In the genomic region with DNA sequence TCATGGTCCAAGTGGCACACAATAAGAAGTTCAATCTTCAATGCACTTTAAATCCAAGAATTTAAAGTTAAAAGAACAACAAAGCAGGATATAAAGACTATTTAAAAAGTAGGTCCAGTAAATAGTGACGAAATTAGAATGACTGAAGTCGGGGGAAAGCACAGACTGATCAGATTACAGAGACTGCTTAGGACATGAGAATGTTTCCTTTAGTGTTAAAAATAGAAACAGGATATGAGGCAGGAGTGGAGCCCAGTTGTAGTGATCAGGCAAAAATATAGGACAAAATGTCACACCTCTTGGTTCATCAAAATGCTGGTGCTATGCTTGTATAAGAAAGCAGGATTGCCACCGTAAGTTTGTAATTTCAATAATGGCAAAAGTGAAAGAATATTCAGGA, we compare ENCODE assay signal across 10 cellular contexts. TPM values are rescaled to one million over a fixed set of nuclear protein-coding genes. Genes with fewer than 3 reads are reported as not detected.
DNase-seq lines count a peak whose midpoint lies in the region; ATAC-seq, FAIRE-seq and TF ChIP-seq lines count a peak whose summit lies in the region.
"Had no signal": no experiment of that assay in that cellular context is flagged by ENCODE, and none has a peak within 500 bp of the region (broad histone marks: within the 10 kb centered on the region; RNA-seq: fewer than 3 reads in every experiment).

No MANE protein-coding gene starts in this region.

- intact Hi-C loops in CD14-positive monocyte (cut with micrococcal nuclease) (no loop called here), endothelial cell of umbilical vein (cut with micrococcal nuclease) (no loop called here), OCI-LY7 (cut with micrococcal nuclease; ENCODE audit: unreplicated experiment) (no loop called here)
- intact Hi-C loops in naive thymus-derived CD4-positive, alpha-beta T cell (cut with micrococcal nuclease): no loop called here
- intact Hi-C loops in CD4-positive, alpha-beta memory T cell (cut with micrococcal nuclease): no loop called here

- no peaks in the 10 kb centered on the region for H4K20me1 ChIP-seq in endothelial cell of umbilical vein (replicated peaks; ENCODE audit: control insufficient read depth, extremely low read depth, insufficient read depth, low read length)
- H4K20me1 ChIP-seq in OCI-LY7 (ENCODE audit: insufficient read depth, low read length): no peaks in the 10 kb centered on the region

- TF ChIP-seq CTCF in CD14-positive monocyte (IDR thresholded peaks at IDR 0.05) (no peak), endothelial cell of umbilical vein (IDR thresholded peaks at IDR 0.05; ENCODE audit: extremely low read depth in 1 of 2, insufficient read depth in 1 of 2, low read depth in 1 of 2, low read length in 2 of 2) (no peak), OCI-LY7 (conservative IDR thresholded peaks at IDR 0.05; ENCODE audit: low read length) (no peak)

- H3K36me3 ChIP-seq in endothelial cell of umbilical vein (ENCODE audit: control insufficient read depth in 2 of 2, extremely low read depth in 1 of 2, insufficient read depth in 2 of 2, low read length in 2 of 2) (no peaks in the 10 kb centered on the region), MG63 (no peaks in the 10 kb centered on the region), OCI-LY7 (ENCODE audit: insufficient read depth, low read length) (no peaks in the 10 kb centered on the region)
- no peaks in the 10 kb centered on the region for H3K36me3 ChIP-seq in naive thymus-derived CD4-positive, alpha-beta T cell (ENCODE audit: control insufficient read depth in 2 of 3, insufficient read depth in 3 of 3, low read length in 3 of 3)
- H3K36me3 ChIP-seq in CD4-positive, alpha-beta memory T cell (ENCODE audit: insufficient read depth, low read length): no peaks in the 10 kb centered on the region

- CTCF ChIA-PET in endothelial cell of umbilical vein (lab: Charles Lee): no interaction called here
- CTCF ChIA-PET in naive thymus-derived CD4-positive, alpha-beta T cell (lab: Charles Lee): no interaction called here
- CTCF ChIA-PET in CD4-positive, alpha-beta memory T cell (lab: Charles Lee; ENCODE audit: partially characterized antibody): no interaction called here
- CTCF ChIA-PET in OCI-LY7 (lab: Charles Lee; ENCODE audit: unreplicated experiment): no interaction called here

- no peak for DNase-seq in CD14-positive monocyte (ENCODE audit: low spot score)
- peak; percentile 3 for DNase-seq in NCI-H460 (ENCODE audit: extremely low read depth, low read depth)
- peak; percentile 24 for DNase-seq in endothelial cell of umbilical vein (ENCODE audit: low read depth, low spot score)
- no peak for DNase-seq in naive thymus-derived CD4-positive, alpha-beta T cell
- no peak for DNase-seq in MG63
- no peak for DNase-seq in RCC 7860 (ENCODE audit: low spot score)
- no peak for DNase-seq in CD4-positive, alpha-beta memory T cell
- DNase-seq in OCI-LY7 (ENCODE audit: low spot score): no peak

- H3K27ac ChIP-seq in endothelial cell of umbilical vein (ENCODE audit: insufficient read depth, low read depth, low read length): peak overlapping the region; percentile 57
- no peak overlapping the region for H3K27ac ChIP-seq in naive thymus-derived CD4-positive, alpha-beta T cell (ENCODE audit: low read depth, low read length)
- no peak overlapping the region for H3K27ac ChIP-seq in CD4-positive, alpha-beta memory T cell (ENCODE audit: low read depth, low read length)
- H3K27ac ChIP-seq in OCI-LY7 (ENCODE audit: low read depth, low read length, poor library complexity, severe bottlenecking): no peak overlapping the region

- peak overlapping the region; percentile 31 for H3K9ac ChIP-seq in endothelial cell of umbilical vein (replicated peaks; ENCODE audit: extremely low read depth, insufficient read depth, low read length)

- no peaks in the 10 kb centered on the region for H3K27me3 ChIP-seq in endothelial cell of umbilical vein (ENCODE audit: control insufficient read depth in 2 of 2, insufficient read depth in 2 of 2, low read length in 2 of 2)
- H3K27me3 ChIP-seq in naive thymus-derived CD4-positive, alpha-beta T cell (ENCODE audit: control insufficient read depth in 2 of 2, insufficient read depth in 2 of 2, low read length in 2 of 2): no peaks in the 10 kb centered on the region
- H3K27me3 ChIP-seq in MG63: no peaks in the 10 kb centered on the region
- H3K27me3 ChIP-seq in CD4-positive, alpha-beta memory T cell (ENCODE audit: insufficient read depth, low read length): no peaks in the 10 kb centered on the region

- ATAC-seq in naive thymus-derived CD4-positive, alpha-beta T cell: peak; percentile 53

- no peaks in the 10 kb centered on the region for H3K27me3 Mint-ChIP-seq in CD14-positive monocyte (ENCODE audit: low read depth in 3 of 3)
- H3K27me3 Mint-ChIP-seq in naive thymus-derived CD4-positive, alpha-beta T cell: peaks cover 18 to 36% (median 27%) of the 10 kb centered on the region in 5 donors
- H3K27me3 Mint-ChIP-seq in CD4-positive, alpha-beta memory T cell: peaks cover 15 to 34% of the 10 kb centered on the region in 2 donors

- peak; percentile 28 for FAIRE-seq in endothelial cell of umbilical vein (lab: Jason Lieb, UNC)
- FAIRE-seq in RCC 7860 (lab: Jason Lieb, UNC): no peak

- peaks cover 33% of the 10 kb centered on the region for H3K4me1 Mint-ChIP-seq in CD14-positive monocyte
- peaks cover 0 to 1% (median 0%) of the 10 kb centered on the region in 7 donors for H3K4me1 Mint-ChIP-seq in naive thymus-derived CD4-positive, alpha-beta T cell
- H3K4me1 Mint-ChIP-seq in CD4-positive, alpha-beta memory T cell: no peaks in the 10 kb centered on the region
- H3K4me1 Mint-ChIP-seq: activated naive CD4-positive, alpha-beta T cell treated with anti-CD3 and anti-CD28 coated beads, Interleukin-2, amount 50 U/mL, for 24 hours had no signal

- no peaks in the 10 kb centered on the region for H3K36me3 Mint-ChIP-seq in CD14-positive monocyte
- no peaks in the 10 kb centered on the region for H3K36me3 Mint-ChIP-seq in naive thymus-derived CD4-positive, alpha-beta T cell
- H3K36me3 Mint-ChIP-seq in CD4-positive, alpha-beta memory T cell: peaks cover 0 to 1% of the 10 kb centered on the region in 2 donors

- no peaks in the 10 kb centered on the region for H3K9me3 ChIP-seq in endothelial cell of umbilical vein (replicated peaks; ENCODE audit: control insufficient read depth, insufficient read depth, low read length)
- H3K9me3 ChIP-seq in naive thymus-derived CD4-positive, alpha-beta T cell (ENCODE audit: control insufficient read depth in 2 of 3, low read length in 3 of 3): no peaks in the 10 kb centered on the region
- no peaks in the 10 kb centered on the region for H3K9me3 ChIP-seq in MG63
- H3K9me3 ChIP-seq in CD4-positive, alpha-beta memory T cell (ENCODE audit: control insufficient read depth in 1 of 2, low read length in 2 of 2): no peaks in the 10 kb centered on the region
- H3K9me3 ChIP-seq in OCI-LY7 (ENCODE audit: low read length): no peaks in the 10 kb centered on the region

- dilution Hi-C loops in endothelial cell of umbilical vein (cut with MboI; ENCODE audit: extremely low pct_ligation_motif_present, low sequenced_read_pairs): no loop called here

- H3K4me2 ChIP-seq in endothelial cell of umbilical vein (ENCODE audit: insufficient read depth, low read length): peak overlapping the region; percentile 70
- no peak overlapping the region for H3K4me2 ChIP-seq in OCI-LY7 (ENCODE audit: low read length)

- H3K27ac Mint-ChIP-seq in CD14-positive monocyte: peak overlapping the region; percentile 82 to 93 (median 91)
- H3K27ac Mint-ChIP-seq in naive thymus-derived CD4-positive, alpha-beta T cell: no peak overlapping the region
- H3K27ac Mint-ChIP-seq in CD4-positive, alpha-beta memory T cell: no peak overlapping the region
- H3K27ac Mint-ChIP-seq: activated naive CD4-positive, alpha-beta T cell treated with anti-CD3 and anti-CD28 coated beads, Interleukin-2, amount 50 U/mL, for 24 hours; T-helper 1 cell treated with Interleukin-12 subunit alpha and Interleukin-12 subunit beta and Interleukin-4 antibody, amounts not matched to agents 30 μg/mL and 1 μg/mL, for 36 hours had no signal

- peaks cover 4% of the 10 kb centered on the region for H3K4me1 ChIP-seq in endothelial cell of umbilical vein (ENCODE audit: control insufficient read depth, extremely low read depth, insufficient read depth, low read length)
- no peaks in the 10 kb centered on the region for H3K4me1 ChIP-seq in naive thymus-derived CD4-positive, alpha-beta T cell (ENCODE audit: control insufficient read depth in 2 of 2, insufficient read depth in 2 of 2, low read length in 2 of 2)
- no peaks in the 10 kb centered on the region for H3K4me1 ChIP-seq in CD4-positive, alpha-beta memory T cell (ENCODE audit: insufficient read depth, low read length)
- H3K4me1 ChIP-seq in OCI-LY7 (ENCODE audit: insufficient read depth, low read length, poor library complexity, severe bottlenecking): no peaks in the 10 kb centered on the region

- peaks cover 11 to 20% (median 14%) of the 10 kb centered on the region in 7 donors for H3K9me3 Mint-ChIP-seq in CD14-positive monocyte
- peaks cover 0 to 18% (median 11%) of the 10 kb centered on the region in 11 donors for H3K9me3 Mint-ChIP-seq in naive thymus-derived CD4-positive, alpha-beta T cell
- H3K9me3 Mint-ChIP-seq in CD4-positive, alpha-beta memory T cell: peaks cover 0 to 17% (median 13%) of the 10 kb centered on the region in 8 donors
- H3K9me3 Mint-ChIP-seq: activated naive CD4-positive, alpha-beta T cell treated with anti-CD3 and anti-CD28 coated beads, Interleukin-2, amount 50 U/mL, for 24 hours; T-helper 1 cell treated with Interleukin-12 subunit alpha and Interleukin-12 subunit beta and Interleukin-4 antibody, amounts not matched to agents 30 μg/mL and 1 μg/mL, for 36 hours had no signal

- no peak overlapping the region for H3K4me3 ChIP-seq in endothelial cell of umbilical vein (replicated peaks in 1 of 3; ENCODE audit: insufficient read depth in 1 of 3, low read depth in 1 of 3, low read length in 3 of 3)
- H3K4me3 ChIP-seq in naive thymus-derived CD4-positive, alpha-beta T cell (ENCODE audit: low read length): no peak overlapping the region
- H3K4me3 ChIP-seq in MG63: no peak overlapping the region
- H3K4me3 ChIP-seq in CD4-positive, alpha-beta memory T cell (ENCODE audit: low read length in 2 of 2): no peak overlapping the region
- H3K4me3 ChIP-seq in OCI-LY7 (ENCODE audit: low read depth, low read length, poor library complexity, severe bottlenecking): no peak overlapping the region

- POLR2A ChIA-PET in endothelial cell of umbilical vein (lab: Charles Lee): no interaction called here
- POLR2A ChIA-PET in naive thymus-derived CD4-positive, alpha-beta T cell (lab: Charles Lee): no interaction called here
- POLR2A ChIA-PET in CD4-positive, alpha-beta memory T cell (lab: Charles Lee; ENCODE audit: partially characterized antibody): no interaction called here
- POLR2A ChIA-PET in OCI-LY7 (lab: Charles Lee): interaction anchor here (0.6 kb wide), 1 partner anchor 250 kb away, joined by 10 read pairs; no protein-coding TSS in a partner anchor

- H3K4me3 Mint-ChIP-seq in CD14-positive monocyte: peak overlapping the region in 1 of 2 donors; percentile 82
- no peak overlapping the region for H3K4me3 Mint-ChIP-seq in naive thymus-derived CD4-positive, alpha-beta T cell
- no peak overlapping the region for H3K4me3 Mint-ChIP-seq in CD4-positive, alpha-beta memory T cell
- H3K4me3 Mint-ChIP-seq: activated naive CD4-positive, alpha-beta T cell treated with anti-CD3 and anti-CD28 coated beads, Interleukin-2, amount 50 U/mL, for 24 hours; T-helper 1 cell treated with Interleukin-12 subunit alpha and Interleukin-12 subunit beta and Interleukin-4 antibody, amounts not matched to agents 30 μg/mL and 1 μg/mL, for 36 hours had no signal

- TF ChIP-seq POLR2A in endothelial cell of umbilical vein (IDR thresholded peaks at IDR 0.05; ENCODE audit: low read depth, low read length): no peak

- BruUV-seq in endothelial cell of umbilical vein (replicated peaks; lab: Mats Ljungman, UMichigan) (no TSS peak), OCI-LY7 (replicated peaks; lab: Mats Ljungman, UMichigan) (no TSS peak)

- H3K9me1 ChIP-seq in endothelial cell of umbilical vein (replicated peaks; ENCODE audit: control insufficient read depth, extremely low read depth, insufficient read depth, low read length): no peaks in the 10 kb centered on the region

- H3K9me2 ChIP-seq in OCI-LY7 (ENCODE audit: insufficient read depth, low read length): no peaks in the 10 kb centered on the region

- H2AFZ ChIP-seq in endothelial cell of umbilical vein (ENCODE audit: low read depth, low read length): no peak overlapping the region
- H2AFZ ChIP-seq in OCI-LY7 (ENCODE audit: low read length): no peak overlapping the region

- no peaks in the 10 kb centered on the region for H3K79me2 ChIP-seq in endothelial cell of umbilical vein (ENCODE audit: control insufficient read depth, insufficient read depth, low read length)
- no peaks in the 10 kb centered on the region for H3K79me2 ChIP-seq in OCI-LY7 (ENCODE audit: insufficient read depth, low read depth, low read length)

RNA-seq across cellular contexts. Expression of gene CD163, which starts 52.2 kb away (rescaled TPM):
- polyA plus RNA-seq in CD14-positive monocyte (100 to 1,000 TPM; 119 to 123 TPM), endothelial cell of umbilical vein (not detected in 2 replicates)
- not detected in 2 replicates for total RNA-seq in NCI-H460 (2014; rRNA removed; shearing (Covaris generic))
- polyA plus RNA-seq in NCI-H460 (2014; cell fraction: nucleus; rRNA removed): not detected in 2 replicates
- total RNA-seq in endothelial cell of umbilical vein (not detected in 2 replicates), OCI-LY7 (2022) (not detected in 2 replicates)
- not detected in 2 replicates for polyA plus RNA-seq in endothelial cell of umbilical vein (2011; cell fraction: cytosol; rRNA removed)
- not detected in 2 replicates for polyA plus RNA-seq in endothelial cell of umbilical vein (2011; cell fraction: nucleus; rRNA removed)
- not detected in 2 replicates for polyA plus RNA-seq in endothelial cell of umbilical vein (2012)
- not detected in 2 replicates for polyA minus RNA-seq in endothelial cell of umbilical vein
- polyA minus RNA-seq in endothelial cell of umbilical vein (2011; cell fraction: cytosol; rRNA and poly(A)+ RNA removed): not detected
- not detected in 2 replicates for polyA minus RNA-seq in endothelial cell of umbilical vein (2011; cell fraction: nucleus; rRNA and poly(A)+ RNA removed)
- total RNA-seq in naive thymus-derived CD4-positive, alpha-beta T cell: 10 to 100 TPM in 3 of 5 experiments, 1 to 10 TPM in 1, not detected in 1; 4.6 to 35.0 (median 11.5) TPM
- polyA plus RNA-seq in naive thymus-derived CD4-positive, alpha-beta T cell: under 1 TPM in 1 of 2 donors, not detected in 1; 0.05 TPM
- total RNA-seq in MG63 (2014; rRNA removed; shearing (Covaris generic); ENCODE audit: low replicate concordance): not detected in 2 replicates
- total RNA-seq in CD4-positive, alpha-beta memory T cell: 10 to 100 TPM in 1 of 2 experiments, 1 to 10 TPM in 1; 5.9 to 10.0 TPM
- polyA plus RNA-seq in CD4-positive, alpha-beta memory T cell: not detected
- not detected in 2 replicates for total RNA-seq in OCI-LY7 (2014; rRNA removed; shearing (Covaris generic))

Comparison
In these comparisons a context has a peak if more than half of its experiments do, and no peak if none do; other contexts are left out.
1. DNase-seq: peak in NCI-H460 (single experiment) and endothelial cell of umbilical vein (single experiment); none in CD14-positive monocyte (single experiment), naive thymus-derived CD4-positive, alpha-beta T cell (0 of 9), MG63 (single experiment), RCC 7860 (single experiment), CD4-positive, alpha-beta memory T cell (0 of 5) and OCI-LY7 (single experiment).
2. H3K27ac Mint-ChIP-seq: peak in CD14-positive monocyte (7 of 7); none in naive thymus-derived CD4-positive, alpha-beta T cell (0 of 9) and CD4-positive, alpha-beta memory T cell (0 of 7).